In genomic region chr6:27136978-27137814, GRCh38 we compare ENCODE assay signal across 1 cellular context.
TF ChIP-seq lines count a peak whose summit lies in the region.

No MANE protein-coding gene starts in this region.

TF ChIP-seq in GM12878, 131 proteins besides CTCF, POLR2A, EP300 and RAD21 (continued from another document):
- TF ChIP-seq, protein P1, sequence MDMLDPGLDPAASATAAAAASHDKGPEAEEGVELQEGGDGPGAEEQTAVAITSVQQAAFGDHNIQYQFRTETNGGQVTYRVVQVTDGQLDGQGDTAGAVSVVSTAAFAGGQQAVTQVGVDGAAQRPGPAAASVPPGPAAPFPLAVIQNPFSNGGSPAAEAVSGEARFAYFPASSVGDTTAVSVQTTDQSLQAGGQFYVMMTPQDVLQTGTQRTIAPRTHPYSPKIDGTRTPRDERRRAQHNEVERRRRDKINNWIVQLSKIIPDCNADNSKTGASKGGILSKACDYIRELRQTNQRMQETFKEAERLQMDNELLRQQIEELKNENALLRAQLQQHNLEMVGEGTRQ (IDR thresholded peaks at IDR 0.05; ENCODE audit: borderline replicate concordance, low read depth, low read length): no peak
- no peak for TF ChIP-seq SMAD5 (IDR thresholded peaks at IDR 0.05; ENCODE audit: low read depth)
- TF ChIP-seq TCF3 (IDR thresholded peaks at IDR 0.05; ENCODE audit: borderline replicate concordance, insufficient read depth, low read depth, low read length): no peak
- no peak for TF ChIP-seq NFYA (IDR thresholded peaks at IDR 0.05; ENCODE audit: borderline replicate concordance, low read depth, low read length)
- no peak for TF ChIP-seq ZBTB40 (IDR thresholded peaks at IDR 0.05; ENCODE audit: borderline replicate concordance)
